16 cellular contexts compared by ENCODE assay signal in genomic region chr12:22410497-22410896, GRCh38.
A peak's percentile ranks its signal among the peaks of the same experiment; 100 is the strongest.
DNase-seq lines count a peak whose midpoint lies in the region; ATAC-seq and TF ChIP-seq lines count a peak whose summit lies in the region.
"Had no signal": no experiment of that assay in that cellular context is flagged by ENCODE, and none has a peak within 500 bp of the region (broad histone marks: within the 10 kb centered on the region; RNA-seq: fewer than 3 reads in every experiment).

No MANE protein-coding gene starts in this region.

- H3K4me3 ChIP-seq in upper lobe of right lung: no peak overlapping the region
- no peak overlapping the region for H3K4me3 ChIP-seq in lower leg skin (ENCODE audit: low read depth, poor library complexity, severe bottlenecking)
- H3K4me3 ChIP-seq: tibial artery had no signal

- POLR2A ChIA-PET in activated CD4-positive, alpha-beta memory T cell treated with anti-CD3 and anti-CD28 coated beads for 36 hours (lab: Charles Lee): interaction anchor here (1.4 to 1.6 kb wide), 2 partner anchors 122 to 295 kb away, joined by 3 to 8 read pairs; no protein-coding TSS in a partner anchor

- peak overlapping the region; percentile 30 for H3K27ac Mint-ChIP-seq in activated T-cell treated with anti-CD3 and anti-CD28 coated beads, Interleukin-2, amount 50 U/mL, for 72 hours
- H3K27ac Mint-ChIP-seq in activated CD4-positive, alpha-beta memory T cell treated with anti-CD3 and anti-CD28 coated beads for 36 hours: peak overlapping the region; percentile 88

- TF ChIP-seq POLR2A in GM18505 (IDR thresholded peaks at IDR 0.05; ENCODE audit: borderline replicate concordance, extremely low read depth, insufficient read depth, insufficient read length) (no peak), lower leg skin (IDR thresholded peaks at IDR 0.05) (no peak), erythroblast (IDR thresholded peaks at IDR 0.05; ENCODE audit: low read length) (no peak)

- intact Hi-C loops in activated CD4-positive, alpha-beta memory T cell treated with anti-CD3 and anti-CD28 coated beads for 36 hours (cut with micrococcal nuclease): loop anchor here (1.0 kb wide), 1 partner anchor 122 kb away; no protein-coding TSS in a partner anchor
- intact Hi-C loops in upper lobe of right lung (cut with DNase I) (no loop called here), lower leg skin (cut with DNase I; ENCODE audit: low total_unique reads) (no loop called here)

- peaks cover 26% of the 10 kb centered on the region for H3K4me1 Mint-ChIP-seq in activated T-cell treated with anti-CD3 and anti-CD28 coated beads, Interleukin-2, amount 50 U/mL, for 72 hours (ENCODE audit: low read depth)
- H3K4me1 Mint-ChIP-seq in activated CD4-positive, alpha-beta memory T cell treated with anti-CD3 and anti-CD28 coated beads for 36 hours (ENCODE audit: low read depth): peaks cover 54% of the 10 kb centered on the region

- DNase-seq in activated T-cell treated with anti-CD3 and anti-CD28 coated beads, Interleukin-2, amount 50 U/mL, for 72 hours: no peak
- no peak for DNase-seq in activated T-cell treated with anti-CD3 and anti-CD28 coated beads, Interleukin-2, amount 50 U/mL, for 1 hour
- no peak for DNase-seq in activated CD4-positive, alpha-beta memory T cell treated with anti-CD3 and anti-CD28 coated beads for 36 hours
- DNase-seq in left kidney (ENCODE audit: low read depth, low spot score) (peak; percentile 9), upper lobe of right lung (no peak), lower leg skin (ENCODE audit: low spot score in 2 of 2) (no peak), erythroblast (lab: John Stamatoyannopoulos, UW) (no peak)
- DNase-seq: activated naive CD8-positive, alpha-beta T cell treated with anti-CD3 and anti-CD28 coated beads, Interleukin-2, amount 10 ng/mL, durations not matched to agents 7 days and 5 days; hypothalamus; IMR-90; mesenchymal stem cell; NCI-H1417 treated with DMSO at 0.1 percent for 48 hours; NCI-H69; RPMI8226; tibial artery had no signal

- H3K27me3 ChIP-seq in upper lobe of right lung: no peaks in the 10 kb centered on the region
- H3K27me3 ChIP-seq: tibial artery had no signal

- H3K27me3 Mint-ChIP-seq in activated T-cell treated with anti-CD3 and anti-CD28 coated beads, Interleukin-2, amount 50 U/mL, for 72 hours (ENCODE audit: low read depth): no peaks in the 10 kb centered on the region
- H3K27me3 Mint-ChIP-seq in activated CD4-positive, alpha-beta memory T cell treated with anti-CD3 and anti-CD28 coated beads for 36 hours: no peaks in the 10 kb centered on the region
- H3K27me3 Mint-ChIP-seq: activated naive CD8-positive, alpha-beta T cell treated with anti-CD3 and anti-CD28 coated beads, Interleukin-2, amount 10 ng/mL, durations not matched to agents 7 days and 5 days had no signal

- peak overlapping the region in 1 of 2 donors; percentile 67 for H3K4me3 Mint-ChIP-seq in activated T-cell treated with anti-CD3 and anti-CD28 coated beads, Interleukin-2, amount 50 U/mL, for 72 hours
- H3K4me3 Mint-ChIP-seq in activated CD4-positive, alpha-beta memory T cell treated with anti-CD3 and anti-CD28 coated beads for 36 hours: peak overlapping the region; percentile 69
- H3K4me3 Mint-ChIP-seq: activated naive CD8-positive, alpha-beta T cell treated with anti-CD3 and anti-CD28 coated beads, Interleukin-2, amount 10 ng/mL, durations not matched to agents 7 days and 5 days had no signal

- no peaks in the 10 kb centered on the region for H3K36me3 Mint-ChIP-seq in activated T-cell treated with anti-CD3 and anti-CD28 coated beads, Interleukin-2, amount 50 U/mL, for 72 hours (ENCODE audit: insufficient read depth in 2 of 2)
- no peaks in the 10 kb centered on the region for H3K36me3 Mint-ChIP-seq in activated CD4-positive, alpha-beta memory T cell treated with anti-CD3 and anti-CD28 coated beads for 36 hours
- H3K36me3 Mint-ChIP-seq: activated naive CD8-positive, alpha-beta T cell treated with anti-CD3 and anti-CD28 coated beads, Interleukin-2, amount 10 ng/mL, durations not matched to agents 7 days and 5 days had no signal

- ATAC-seq in activated T-cell treated with anti-CD3 and anti-CD28 coated beads, Interleukin-2, amount 50 U/mL, for 72 hours (replicated peaks in 1 of 2): peak; percentile 28 to 40
- ATAC-seq in upper lobe of right lung (peak; percentile 59), GM18505 (IDR thresholded peaks at IDR 0.05; ENCODE audit: unreplicated experiment) (no peak)

- H3K9me3 Mint-ChIP-seq in activated T-cell treated with anti-CD3 and anti-CD28 coated beads, Interleukin-2, amount 50 U/mL, for 72 hours: no peaks in the 10 kb centered on the region
- H3K9me3 Mint-ChIP-seq in activated CD4-positive, alpha-beta memory T cell treated with anti-CD3 and anti-CD28 coated beads for 36 hours: no peaks in the 10 kb centered on the region
- H3K9me3 Mint-ChIP-seq: activated naive CD8-positive, alpha-beta T cell treated with anti-CD3 and anti-CD28 coated beads, Interleukin-2, amount 10 ng/mL, durations not matched to agents 7 days and 5 days had no signal

- CTCF ChIA-PET in activated CD4-positive, alpha-beta memory T cell treated with anti-CD3 and anti-CD28 coated beads for 36 hours (lab: Charles Lee): interaction anchor here (1.3 to 3.1 kb wide), 3 partner anchors 29 to 308 kb away, joined by 3 to 18 read pairs (median 4); partner anchors contain the start of gene ST8SIA1

- no peaks in the 10 kb centered on the region for H3K9me3 ChIP-seq in upper lobe of right lung
- H3K9me3 ChIP-seq: tibial artery had no signal

- H3K36me3 ChIP-seq in upper lobe of right lung: no peaks in the 10 kb centered on the region
- H3K36me3 ChIP-seq: tibial artery had no signal

- peaks cover 16% of the 10 kb centered on the region for H3K4me1 ChIP-seq in upper lobe of right lung

- H3K27ac ChIP-seq in upper lobe of right lung: peak overlapping the region; percentile 30
- H3K27ac ChIP-seq: tibial artery had no signal

- WGBS in lower leg skin, 2 donors: 45 to 47% methylated on average over 3 of the region's 3 CpGs

- TF ChIP-seq CTCF in upper lobe of right lung (IDR thresholded peaks at IDR 0.05): no peak
- TF ChIP-seq CTCF in lower leg skin (IDR thresholded peaks at IDR 0.05): no peak
